In the genomic region with DNA sequence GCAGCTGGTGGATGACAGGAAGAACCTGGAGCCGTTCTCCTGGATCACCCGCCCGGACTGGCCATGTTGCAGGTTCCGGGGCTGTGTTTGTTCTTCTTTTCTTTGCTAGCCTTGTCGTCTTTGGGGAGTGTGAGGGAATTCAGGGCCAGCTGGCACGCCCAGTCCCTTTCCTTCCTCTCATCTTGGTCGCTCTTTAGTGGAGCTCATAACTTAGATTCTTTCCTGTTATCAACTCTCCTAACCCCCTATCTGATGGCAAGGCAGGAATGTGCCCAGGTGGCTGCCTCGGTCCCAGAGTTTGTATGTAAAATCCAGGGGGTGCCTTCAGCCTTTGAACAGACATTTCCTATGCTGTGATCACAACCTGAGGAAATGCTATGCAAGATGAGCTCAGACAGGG, we compare ENCODE assay signal across 1 cellular context.
TF ChIP-seq lines count a peak whose summit lies in the region.

No MANE protein-coding gene starts in this region.

TF ChIP-seq in H1, 55 proteins besides CTCF, POLR2A, EP300 and RAD21:
- TF ChIP-seq SRF (IDR thresholded peaks at IDR 0.05; ENCODE audit: low read depth, low read length) = no peak
- peak; percentile 70 for TF ChIP-seq TEAD4 (IDR thresholded peaks at IDR 0.05; ENCODE audit: low read depth, low read length)
